In genomic region chr18:63191413-63191812, GRCh38 we compare ENCODE assay signal across 20 cellular contexts.
DNase-seq lines count a peak whose midpoint lies in the region; ATAC-seq and TF ChIP-seq lines count a peak whose summit lies in the region.
"Had no signal": no experiment of that assay in that cellular context is flagged by ENCODE, and none has a peak within 500 bp of the region (broad histone marks: within the 10 kb centered on the region; RNA-seq: fewer than 3 reads in every experiment).

No MANE protein-coding gene starts in this region.

- H3K36me3 Mint-ChIP-seq in natural killer cell, result no peaks in the 10 kb centered on the region
- H3K36me3 Mint-ChIP-seq in natural killer cell treated with Interleukin-12 subunit alpha and Interleukin-12 subunit beta and Interleukin-15 and Interleukin-18, amount 100 ng/mL, for 72 hours, result no peaks in the 10 kb centered on the region
- H3K36me3 Mint-ChIP-seq in T-helper 17 cell (ENCODE audit: low read depth), result peaks cover 2% of the 10 kb centered on the region

- H3K27me3 ChIP-seq in gastrocnemius medialis, result no peaks in the 10 kb centered on the region
- H3K27me3 ChIP-seq in trophoblast cell (ENCODE audit: insufficient read depth, low read length), result no peaks in the 10 kb centered on the region
- H3K27me3 ChIP-seq: SJCRH30 had no signal

- no peak overlapping the region for H3K4me2 ChIP-seq in trophoblast cell (ENCODE audit: low read length)

- H3K23ac ChIP-seq in trophoblast cell (ENCODE audit: low read length), result no peak overlapping the region

- H3K4me1 ChIP-seq in gastrocnemius medialis (peaks cover 36 to 56% of the 10 kb centered on the region in 2 donors), trophoblast cell (ENCODE audit: control insufficient read depth in 1 of 2, insufficient read depth in 2 of 2, low read length in 2 of 2) (no peaks in the 10 kb centered on the region)

- no peaks in the 10 kb centered on the region for H3K9me3 ChIP-seq in T-helper 17 cell (ENCODE audit: control insufficient read depth, low read length, poor library complexity, severe bottlenecking)
- H3K9me3 ChIP-seq in gastrocnemius medialis, result no peaks in the 10 kb centered on the region
- H3K9me3 ChIP-seq in trophoblast cell (ENCODE audit: insufficient read depth, low read depth, low read length), result no peaks in the 10 kb centered on the region
- H3K9me3 ChIP-seq: SJCRH30 had no signal

- H3K4me3 ChIP-seq in gastrocnemius medialis (no peak overlapping the region), trophoblast cell (ENCODE audit: low read depth, low read length) (no peak overlapping the region)
- H3K4me3 ChIP-seq: SJCRH30 had no signal

- H2AK5ac ChIP-seq in trophoblast cell (ENCODE audit: low read length), result no peak overlapping the region

- no peak overlapping the region for H2AFZ ChIP-seq in trophoblast cell (ENCODE audit: insufficient read depth, low read length, poor library complexity)

- H3K36me3 ChIP-seq in gastrocnemius medialis (no peaks in the 10 kb centered on the region), trophoblast cell (ENCODE audit: control insufficient read depth in 1 of 2, insufficient read depth in 2 of 2, low read length in 2 of 2) (no peaks in the 10 kb centered on the region)
- H3K36me3 ChIP-seq: SJCRH30 had no signal

- no CpG with 5 or more reads among the region's 1 CpG for WGBS in trophoblast cell (ENCODE audit: extremely low coverage, insufficient coverage, insufficient read length)

- H4K12ac ChIP-seq in trophoblast cell (ENCODE audit: low read depth, low read length), result no peak overlapping the region

- TF ChIP-seq POLR2A in gastrocnemius medialis (IDR thresholded peaks at IDR 0.05), result no peak

- in situ Hi-C loops in gastrocnemius medialis (cut with MboI; ENCODE audit: low sequenced_read_pairs in 4 of 4), result no loop called here

- H4K91ac ChIP-seq in trophoblast cell (ENCODE audit: low read depth, low read length), result no peak overlapping the region

- no peak overlapping the region for H2BK12ac ChIP-seq in trophoblast cell (ENCODE audit: low read length)

- no peaks in the 10 kb centered on the region for H3K9me3 Mint-ChIP-seq in natural killer cell
- peaks cover 6% of the 10 kb centered on the region for H3K9me3 Mint-ChIP-seq in natural killer cell treated with Interleukin-12 subunit alpha and Interleukin-12 subunit beta and Interleukin-15 and Interleukin-18, amount 100 ng/mL, for 72 hours
- H3K9me3 Mint-ChIP-seq: IgD-negative memory B cell had no signal

- peak overlapping the region; percentile 82 to 90 for H3K27ac Mint-ChIP-seq in natural killer cell
- H3K27ac Mint-ChIP-seq in natural killer cell treated with Interleukin-12 subunit alpha and Interleukin-12 subunit beta and Interleukin-15 and Interleukin-18, amount 100 ng/mL, for 72 hours, result peak overlapping the region in 1 of 2 donors; percentile 98
- H3K27ac Mint-ChIP-seq in T-helper 17 cell, result peak overlapping the region; percentile 2

- H3K14ac ChIP-seq in trophoblast cell (ENCODE audit: low read length), result no peak overlapping the region

- no peaks in the 10 kb centered on the region for H3K79me2 ChIP-seq in trophoblast cell (ENCODE audit: control insufficient read depth, insufficient read depth, low read length, poor library complexity)

- no peak for DNase-seq in natural killer cell
- no peak for DNase-seq in natural killer cell treated with Interleukin-12 subunit alpha and Interleukin-12 subunit beta and Interleukin-15 and Interleukin-18, amount 100 ng/mL, for 72 hours (ENCODE audit: low spot score)
- DNase-seq in T-helper 17 cell, result no peak
- no peak for DNase-seq in gastrocnemius medialis
- DNase-seq in trophoblast cell, result no peak
- DNase-seq in DMS53 (lab: John Stamatoyannopoulos, UW), result no peak
- DNase-seq: 8988T, DMS79, Karpas-422, MV-4-11, NCI-H1417, NCI-H1694 treated with DMSO at 0.1 percent for 48 hours, NCI-H2081 treated with DMSO at 0.1 percent for 48 hours, NCI-H2171 treated with DMSO at 0.1 percent for 48 hours, NCI-H526, OCI-M1, SJCRH30 had no signal

- H3K27ac ChIP-seq in gastrocnemius medialis (peak overlapping the region; percentile 81 to 90 (median 85)), trophoblast cell (ENCODE audit: low read depth, low read length) (no peak overlapping the region)
- H3K27ac ChIP-seq: C4-2B, SJCRH30 had no signal

- no peak overlapping the region for H2BK5ac ChIP-seq in trophoblast cell (ENCODE audit: low read depth, low read length, poor library complexity)

- no peak for ATAC-seq in natural killer cell
- ATAC-seq in natural killer cell treated with Interleukin-12 subunit alpha and Interleukin-12 subunit beta and Interleukin-15 and Interleukin-18, amount 100 ng/mL, for 72 hours, result no peak
- ATAC-seq in T-helper 17 cell, result no peak
- no peak for ATAC-seq in gastrocnemius medialis
- ATAC-seq in GM18519 (IDR thresholded peaks at IDR 0.05; ENCODE audit: low FRiP score, unreplicated experiment), result no peak

- H3K4me3 Mint-ChIP-seq in natural killer cell (no peak overlapping the region), T-helper 17 cell (no peak overlapping the region)
- no peak overlapping the region for H3K4me3 Mint-ChIP-seq in natural killer cell treated with Interleukin-12 subunit alpha and Interleukin-12 subunit beta and Interleukin-15 and Interleukin-18, amount 100 ng/mL, for 72 hours

- H3K4me1 Mint-ChIP-seq in natural killer cell (peaks cover 28 to 33% of the 10 kb centered on the region in 2 donors), T-helper 17 cell (peaks cover 54% of the 10 kb centered on the region)
- H3K4me1 Mint-ChIP-seq in natural killer cell treated with Interleukin-12 subunit alpha and Interleukin-12 subunit beta and Interleukin-15 and Interleukin-18, amount 100 ng/mL, for 72 hours (ENCODE audit: low read depth in 2 of 2), result peaks cover 40 to 52% of the 10 kb centered on the region in 2 donors

- no peak overlapping the region for H4K8ac ChIP-seq in trophoblast cell (ENCODE audit: low read depth, low read length)

- no peak overlapping the region for H3K9ac ChIP-seq in trophoblast cell (ENCODE audit: low read length)

- H3K4ac ChIP-seq in trophoblast cell (ENCODE audit: low read depth, low read length), result no peak overlapping the region

- no peak overlapping the region for H2BK120ac ChIP-seq in trophoblast cell (ENCODE audit: insufficient read depth, low read length, poor library complexity)

- H3K79me1 ChIP-seq in trophoblast cell (ENCODE audit: low read length), result no peaks in the 10 kb centered on the region

- no peak overlapping the region for H3K18ac ChIP-seq in trophoblast cell (ENCODE audit: low read length)

- H3K27me3 Mint-ChIP-seq in natural killer cell (ENCODE audit: low read depth in 2 of 2) (no peaks in the 10 kb centered on the region), T-helper 17 cell (no peaks in the 10 kb centered on the region)
- no peaks in the 10 kb centered on the region for H3K27me3 Mint-ChIP-seq in natural killer cell treated with Interleukin-12 subunit alpha and Interleukin-12 subunit beta and Interleukin-15 and Interleukin-18, amount 100 ng/mL, for 72 hours
- H3K27me3 Mint-ChIP-seq: IgD-negative memory B cell had no signal

- TF ChIP-seq CTCF in natural killer cell (IDR thresholded peaks at IDR 0.05) (no peak), gastrocnemius medialis (IDR thresholded peaks at IDR 0.05 in 4 of 5, conservative IDR thresholded peaks at IDR 0.05 in 1 of 5) (no peak)

- intact Hi-C loops in natural killer cell (cut with micrococcal nuclease), result no loop called here
- intact Hi-C loops in gastrocnemius medialis (cut with DNase I; ENCODE audit: low total_unique reads), result loop anchor here (5.0 kb wide), 3 partner anchors 71 to 754 kb away; partner anchors contain the start of gene BCL2
